20 cellular contexts compared by ENCODE assay signal in the genomic region with DNA sequence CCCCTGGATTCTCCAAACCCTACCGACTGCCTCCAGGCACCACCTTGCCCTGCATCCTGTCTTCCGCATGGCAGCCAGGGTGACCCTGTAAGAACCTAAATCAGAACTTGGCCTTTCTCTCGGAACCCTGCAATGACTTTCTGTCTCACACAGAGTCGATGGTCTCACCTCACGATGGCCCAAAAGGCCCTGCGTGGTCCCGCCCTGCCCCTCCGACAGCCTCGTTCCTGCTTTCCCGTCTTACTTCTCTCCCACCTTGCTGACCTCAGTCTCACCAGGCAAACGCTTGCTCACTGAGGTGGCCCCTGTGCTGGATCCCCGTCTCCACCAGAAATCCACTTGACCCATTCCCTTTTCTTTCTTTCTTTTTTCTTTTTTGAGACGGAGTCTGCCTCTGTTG.
A peak's percentile ranks its signal among the peaks of the same experiment; 100 is the strongest.
DNase-seq lines count a peak whose midpoint lies in the region; ATAC-seq and TF ChIP-seq lines count a peak whose summit lies in the region.
"Had no signal": no experiment of that assay in that cellular context is flagged by ENCODE, and none has a peak within 500 bp of the region (broad histone marks: within the 10 kb centered on the region; RNA-seq: fewer than 3 reads in every experiment).

No MANE protein-coding gene starts in this region.

- H3K27me3 ChIP-seq in aorta (ENCODE audit: control insufficient read depth in 1 of 2, insufficient read depth in 2 of 2, low read length in 1 of 2) (no peaks in the 10 kb centered on the region), colonic mucosa (no peaks in the 10 kb centered on the region)
- H3K27me3 ChIP-seq: BLaER1 had no signal

- peak; percentile 52 for DNase-seq in natural killer cell treated with Interleukin-12 subunit alpha and Interleukin-12 subunit beta and Interleukin-15 and Interleukin-18, amount 100 ng/mL, for 72 hours (ENCODE audit: low spot score)
- no peak for DNase-seq in natural killer cell
- DNase-seq in neural crest cell (ENCODE audit: low read depth, low spot score) = no peak
- peak; percentile 28 to 30 for DNase-seq in aorta
- no peak for DNase-seq in colonic mucosa
- DNase-seq: CD4-positive, alpha-beta T cell; DMS 273 treated with DMSO at 0.1 percent for 48 hours; DMS79; EL; GDM1; HFFc6 had no signal

- 97% methylated on average over 13 of the region's 13 CpGs for WGBS in aorta, 2 donors

- no peaks in the 10 kb centered on the region for H3K4me1 Mint-ChIP-seq in natural killer cell treated with Interleukin-12 subunit alpha and Interleukin-12 subunit beta and Interleukin-15 and Interleukin-18, amount 100 ng/mL, for 72 hours (ENCODE audit: low read depth in 2 of 2)
- H3K4me1 Mint-ChIP-seq in natural killer cell (no peaks in the 10 kb centered on the region), neural crest cell (peaks cover 50% of the 10 kb centered on the region)
- H3K4me1 Mint-ChIP-seq: B cell; CD8-positive, alpha-beta memory T cell had no signal

- no peak for ATAC-seq in natural killer cell treated with Interleukin-12 subunit alpha and Interleukin-12 subunit beta and Interleukin-15 and Interleukin-18, amount 100 ng/mL, for 72 hours
- ATAC-seq in natural killer cell = no peak
- no peak for ATAC-seq in aorta (ENCODE audit: low FRiP score)
- ATAC-seq in HG03175 (IDR thresholded peaks at IDR 0.05; ENCODE audit: unreplicated experiment) = no peak
- ATAC-seq: GM12878, GM23338 had no signal

- H3K4me1 ChIP-seq in aorta (ENCODE audit: control insufficient read depth in 1 of 2, insufficient read depth in 2 of 2, low read length in 2 of 2) = no peaks in the 10 kb centered on the region
- no peaks in the 10 kb centered on the region for H3K4me1 ChIP-seq in colonic mucosa
- H3K4me1 ChIP-seq: HAP-1 had no signal

- intact Hi-C loops in natural killer cell (cut with micrococcal nuclease) = no loop called here
- intact Hi-C loops in aorta (cut with DNase I) = no loop called here
- intact Hi-C loops in colonic mucosa (cut with DNase I) = no loop called here

- H3K27ac ChIP-seq in aorta (ENCODE audit: low read depth in 1 of 2, low read length in 2 of 2) = no peak overlapping the region
- no peak overlapping the region for H3K27ac ChIP-seq in colonic mucosa
- H3K27ac ChIP-seq: 22Rv1, BLaER1 had no signal

- no peak overlapping the region for H3K27ac Mint-ChIP-seq in natural killer cell treated with Interleukin-12 subunit alpha and Interleukin-12 subunit beta and Interleukin-15 and Interleukin-18, amount 100 ng/mL, for 72 hours
- H3K27ac Mint-ChIP-seq in natural killer cell = no peak overlapping the region
- H3K27ac Mint-ChIP-seq in neural crest cell (ENCODE audit: unreplicated experiment) = peak overlapping the region; percentile 71
- H3K27ac Mint-ChIP-seq: B cell; CD14-positive monocyte; CD4-positive, alpha-beta T cell; CD8-positive, alpha-beta memory T cell; GM23338; HFFc6 had no signal

- H3K4me3 ChIP-seq in aorta (ENCODE audit: low read length in 2 of 2) = no peak overlapping the region
- H3K4me3 ChIP-seq in colonic mucosa = no peak overlapping the region
- H3K4me3 ChIP-seq: BLaER1, GM12878, GM23338, HAP-1 had no signal

- H3K36me3 ChIP-seq in aorta (ENCODE audit: control insufficient read depth in 1 of 2, insufficient read depth in 2 of 2, low read length in 1 of 2) = no peaks in the 10 kb centered on the region
- H3K36me3 ChIP-seq in colonic mucosa = no peaks in the 10 kb centered on the region
- H3K36me3 ChIP-seq: BLaER1, HAP-1 had no signal

- no peaks in the 10 kb centered on the region for H3K9me3 ChIP-seq in aorta (ENCODE audit: control insufficient read depth, low read length)
- no peaks in the 10 kb centered on the region for H3K9me3 ChIP-seq in colonic mucosa
- H3K9me3 ChIP-seq: HAP-1 had no signal

- H3K9ac ChIP-seq in colonic mucosa (ENCODE audit: low read depth in 2 of 2, low read length in 2 of 2) = no peak overlapping the region
- H3K9ac ChIP-seq: BLaER1 had no signal

- H3K36me3 Mint-ChIP-seq in natural killer cell treated with Interleukin-12 subunit alpha and Interleukin-12 subunit beta and Interleukin-15 and Interleukin-18, amount 100 ng/mL, for 72 hours = no peaks in the 10 kb centered on the region
- H3K36me3 Mint-ChIP-seq in natural killer cell (no peaks in the 10 kb centered on the region), neural crest cell (ENCODE audit: low read depth) (peaks cover 2% of the 10 kb centered on the region)
- H3K36me3 Mint-ChIP-seq: CD14-positive monocyte; CD8-positive, alpha-beta memory T cell had no signal

- peaks cover 7 to 9% of the 10 kb centered on the region in 2 donors for H3K27me3 Mint-ChIP-seq in natural killer cell treated with Interleukin-12 subunit alpha and Interleukin-12 subunit beta and Interleukin-15 and Interleukin-18, amount 100 ng/mL, for 72 hours
- H3K27me3 Mint-ChIP-seq in natural killer cell (ENCODE audit: low read depth in 2 of 2) = peaks cover 8 to 11% of the 10 kb centered on the region in 2 donors
- no peaks in the 10 kb centered on the region for H3K27me3 Mint-ChIP-seq in neural crest cell (ENCODE audit: low read depth)
- H3K27me3 Mint-ChIP-seq: CD4-positive, alpha-beta T cell had no signal

- no peaks in the 10 kb centered on the region for H3K9me3 Mint-ChIP-seq in natural killer cell treated with Interleukin-12 subunit alpha and Interleukin-12 subunit beta and Interleukin-15 and Interleukin-18, amount 100 ng/mL, for 72 hours
- no peaks in the 10 kb centered on the region for H3K9me3 Mint-ChIP-seq in natural killer cell
- peaks cover 2% of the 10 kb centered on the region for H3K9me3 Mint-ChIP-seq in neural crest cell
- H3K9me3 Mint-ChIP-seq: CD4-positive, alpha-beta T cell; CD8-positive, alpha-beta memory T cell had no signal

- no peak overlapping the region for H3K4me3 Mint-ChIP-seq in natural killer cell treated with Interleukin-12 subunit alpha and Interleukin-12 subunit beta and Interleukin-15 and Interleukin-18, amount 100 ng/mL, for 72 hours
- H3K4me3 Mint-ChIP-seq in natural killer cell (no peak overlapping the region), neural crest cell (no peak overlapping the region)
- H3K4me3 Mint-ChIP-seq: B cell; CD14-positive monocyte; CD4-positive, alpha-beta T cell; CD8-positive, alpha-beta memory T cell; GM23338; HFFc6 had no signal

- TF ChIP-seq CTCF in natural killer cell (IDR thresholded peaks at IDR 0.05) = no peak
- no peak for TF ChIP-seq CTCF in neural crest cell (conservative IDR thresholded peaks at IDR 0.05)
- no peak for TF ChIP-seq CTCF in colonic mucosa (IDR thresholded peaks at IDR 0.05)

Comparison
In these comparisons a context has a peak if more than half of its experiments do, and no peak if none do; other contexts are left out.
1. DNase-seq: peak in natural killer cell treated with Interleukin-12 subunit alpha and Interleukin-12 subunit beta and Interleukin-15 and Interleukin-18, amount 100 ng/mL, for 72 hours (single experiment) and aorta (2 of 2); none in natural killer cell (single experiment), neural crest cell (single experiment) and colonic mucosa (single experiment).